Comparison of ENCODE assay signal across 18 cellular contexts in the genomic region with DNA sequence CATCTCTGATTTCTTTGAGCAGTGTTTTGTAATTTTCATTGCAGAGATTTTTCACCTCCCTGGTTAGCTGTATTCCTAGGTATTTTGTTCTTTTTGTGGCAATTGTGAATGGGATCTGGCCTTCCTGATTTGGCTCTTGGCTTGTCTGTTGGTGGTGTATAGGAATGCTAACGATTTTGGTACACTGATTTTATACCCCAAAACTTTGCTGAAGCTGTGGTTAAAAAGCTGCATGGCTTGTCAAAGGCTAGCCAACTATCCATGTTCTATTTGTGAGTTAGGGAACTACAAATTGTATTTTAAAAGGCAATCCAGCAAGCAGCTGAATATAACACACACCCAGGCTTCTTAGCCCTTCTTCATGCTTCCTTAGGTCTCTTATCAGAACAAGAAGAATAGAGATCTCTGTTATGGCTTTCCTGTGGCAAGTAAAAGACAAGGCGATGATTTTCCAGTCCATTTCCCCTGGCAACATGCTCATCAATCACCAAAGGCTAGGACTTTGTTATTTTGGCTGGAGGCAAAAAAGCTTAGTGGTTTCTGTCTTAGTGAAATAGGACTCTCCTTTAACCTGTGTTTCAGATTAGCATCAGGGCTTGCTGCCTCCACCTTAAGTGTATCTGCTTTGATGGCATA.
A peak's percentile ranks its signal among the peaks of the same experiment; 100 is the strongest.
DNase-seq lines count a peak whose midpoint lies in the region; ATAC-seq and TF ChIP-seq lines count a peak whose summit lies in the region.
"Had no signal": no experiment of that assay in that cellular context is flagged by ENCODE, and none has a peak within 500 bp of the region (broad histone marks: within the 10 kb centered on the region; RNA-seq: fewer than 3 reads in every experiment).

No MANE protein-coding gene starts in this region.

- no peak overlapping the region for H4K91ac ChIP-seq in IMR-90 (ENCODE audit: insufficient read depth, low read depth, low read length)

- no peak overlapping the region for H3K18ac ChIP-seq in IMR-90 (ENCODE audit: low read depth, low read length)

- H3K4me1 Mint-ChIP-seq in mesothelial cell of epicardium (peaks cover 50% of the 10 kb centered on the region), T-helper 17 cell (peaks cover 15% of the 10 kb centered on the region)
- peaks cover 4 to 17% (median 13%) of the 10 kb centered on the region in 4 donors for H3K4me1 Mint-ChIP-seq in CD4-positive, alpha-beta memory T cell

- CTCF ChIA-PET in IMR-90 (lab: Yijun Ruan, JAX): no interaction called here
- CTCF ChIA-PET in CD4-positive, alpha-beta memory T cell (lab: Charles Lee; ENCODE audit: partially characterized antibody): interaction anchor here (1.5 kb wide), 1 partner anchor 74 kb away, joined by 4 read pairs; no protein-coding TSS in a partner anchor

- peaks cover 19 to 62% of the 10 kb centered on the region in 2 experiments for H3K79me1 ChIP-seq in IMR-90 (ENCODE audit: low read depth in 1 of 2, low read length in 2 of 2)

- peaks cover 6% of the 10 kb centered on the region; the same call in 1 of the 2 replicates for H3K36me3 ChIP-seq in IMR-90 (ENCODE audit: control insufficient read depth, insufficient read depth, low read length)
- H3K36me3 ChIP-seq in CD4-positive, alpha-beta memory T cell (ENCODE audit: insufficient read depth, low read length): no peaks in the 10 kb centered on the region
- H3K36me3 ChIP-seq: gastrocnemius medialis, neutrophil, transverse colon had no signal

- H3K9me3 Mint-ChIP-seq in mesothelial cell of epicardium: peaks cover 9% of the 10 kb centered on the region
- peaks cover 0 to 3% (median 0%) of the 10 kb centered on the region in 8 donors for H3K9me3 Mint-ChIP-seq in CD4-positive, alpha-beta memory T cell

- TF ChIP-seq POLR2A in IMR-90 (IDR thresholded peaks at IDR 0.05; ENCODE audit: low read depth, low read length): no peak

- no peak overlapping the region for H2AFZ ChIP-seq in IMR-90 (replicated peaks; ENCODE audit: low read length, poor library complexity)

- H4K5ac ChIP-seq in IMR-90 (ENCODE audit: low read depth, low read length): peak overlapping the region; percentile 23; the same call in 1 of the 2 replicates

- no peak overlapping the region for H3K4me3 ChIP-seq in IMR-90 (ENCODE audit: insufficient read depth, low read depth, low read length)
- H3K4me3 ChIP-seq in CD4-positive, alpha-beta memory T cell (ENCODE audit: low read length in 2 of 2): no peak overlapping the region
- H3K4me3 ChIP-seq: gastrocnemius medialis, transverse colon had no signal

- H3K9me3 ChIP-seq in IMR-90 (ENCODE audit: control insufficient read depth, insufficient read depth, low read length) (no peaks in the 10 kb centered on the region), T-helper 17 cell (ENCODE audit: control insufficient read depth, low read length, poor library complexity, severe bottlenecking) (no peaks in the 10 kb centered on the region)
- H3K9me3 ChIP-seq in CD4-positive, alpha-beta memory T cell (ENCODE audit: control insufficient read depth in 1 of 2, low read length in 2 of 2): no peaks in the 10 kb centered on the region
- H3K9me3 ChIP-seq: gastrocnemius medialis, neutrophil, transverse colon had no signal

- no peak overlapping the region for H2AK9ac ChIP-seq in IMR-90 (replicated peaks; ENCODE audit: low read depth, low read length, poor library complexity)

- in situ Hi-C loops in Caki2 (cut with HindIII; ENCODE audit: low pct_unique_long_range_greater_than_20kb, low sequenced_read_pairs): no loop called here
- in situ Hi-C loops in IMR-90 (cut with MboI; ENCODE audit: low sequenced_read_pairs): no loop called here

- no peak for ATAC-seq in IMR-90 (ENCODE audit: low read depth)
- no peak for ATAC-seq in T-helper 17 cell
- no peak for ATAC-seq in GM19324 (IDR thresholded peaks at IDR 0.05; ENCODE audit: low FRiP score, unreplicated experiment)
- ATAC-seq: gastrocnemius medialis; left colon; stimulated activated naive CD8-positive, alpha-beta T cell treated with anti-CD3 and anti-CD28 coated beads, Interleukin-15, Interleukin-2, amounts not matched to agents 100 U/mL and 50 U/mL, for 24 hours had no signal

- no peak overlapping the region for H3K4ac ChIP-seq in IMR-90 (ENCODE audit: low read depth, low read length)

- no peak overlapping the region for H4K8ac ChIP-seq in IMR-90 (ENCODE audit: low read depth in 2 of 2, low read length in 2 of 2)

- H3K27ac ChIP-seq in IMR-90 (ENCODE audit: insufficient read depth, low read length): no peak overlapping the region
- H3K27ac ChIP-seq in CD4-positive, alpha-beta memory T cell (ENCODE audit: low read depth, low read length): no peak overlapping the region
- H3K27ac ChIP-seq: gastrocnemius medialis, neutrophil, transverse colon had no signal

- H2BK20ac ChIP-seq in IMR-90 (ENCODE audit: low read depth, low read length): no peak overlapping the region

- TF ChIP-seq RAD21 in IMR-90 (IDR thresholded peaks at IDR 0.05; ENCODE audit: low read length): no peak

- TF ChIP-seq CTCF in IMR-90 (conservative IDR thresholded peaks at IDR 0.05; ENCODE audit: low read depth, low read length) (no peak), mesothelial cell of epicardium (IDR thresholded peaks at IDR 0.05; ENCODE audit: unreplicated experiment) (no peak)

- no CpG with 5 or more reads among the region's 2 CpGs for WGBS in IMR-90 (ENCODE audit: extremely low coverage in 2 of 2, insufficient read length in 1 of 2), 2 experiments

- 0 out of 2 replicates have a peak overlapping the region, but pooled peaks have one; percentile 2 for H3K23ac ChIP-seq in IMR-90 (ENCODE audit: low read depth, low read length)

- H3K4me3 Mint-ChIP-seq in mesothelial cell of epicardium (no peak overlapping the region), T-helper 17 cell (no peak overlapping the region)
- no peak overlapping the region for H3K4me3 Mint-ChIP-seq in CD4-positive, alpha-beta memory T cell
- H3K4me3 Mint-ChIP-seq: activated naive CD8-positive, alpha-beta T cell had no signal

- no peak overlapping the region for H2BK15ac ChIP-seq in IMR-90 (ENCODE audit: low read depth, low read length)

- BruUV-seq in IMR-90 (replicated peaks; lab: Mats Ljungman, UMichigan): no TSS peak

- H3K27me3 ChIP-seq in IMR-90 (ENCODE audit: control insufficient read depth, insufficient read depth, low read length): no peaks in the 10 kb centered on the region
- H3K27me3 ChIP-seq in CD4-positive, alpha-beta memory T cell (ENCODE audit: insufficient read depth, low read length): no peaks in the 10 kb centered on the region
- H3K27me3 ChIP-seq: gastrocnemius medialis, neutrophil, transverse colon had no signal

- no peak overlapping the region for H3K14ac ChIP-seq in IMR-90 (replicated peaks; ENCODE audit: low read depth, low read length)

- H3K36me3 Mint-ChIP-seq in mesothelial cell of epicardium: peaks cover 27% of the 10 kb centered on the region
- H3K36me3 Mint-ChIP-seq in T-helper 17 cell (ENCODE audit: low read depth): peaks cover 9% of the 10 kb centered on the region
- H3K36me3 Mint-ChIP-seq in CD4-positive, alpha-beta memory T cell: peaks cover 12 to 34% of the 10 kb centered on the region in 2 donors

- H2AK5ac ChIP-seq in IMR-90 (ENCODE audit: low read depth, low read length): no peak overlapping the region

- peaks cover 17% of the 10 kb centered on the region for H3K4me1 ChIP-seq in IMR-90 (ENCODE audit: control insufficient read depth, insufficient read depth, low read length)
- no peaks in the 10 kb centered on the region for H3K4me1 ChIP-seq in CD4-positive, alpha-beta memory T cell (ENCODE audit: insufficient read depth, low read length)
- H3K4me1 ChIP-seq: gastrocnemius medialis had no signal

- DNase-seq in Caki2 (ENCODE audit: low read depth) (peak; percentile 76), IMR-90 (no peak), astrocyte of the hippocampus (ENCODE audit: low read depth, low spot score) (peak; percentile 76), mesothelial cell of epicardium (ENCODE audit: low spot score in 2 of 2, unreplicated experiment in 2 of 2) (no peak), T-helper 17 cell (no peak), HPDE6-E6E7 (ENCODE audit: extremely low spot score) (no peak)
- DNase-seq in CD4-positive, alpha-beta memory T cell: no peak
- DNase-seq: activated CD4-positive, alpha-beta T cell treated with anti-CD3 and anti-CD28 coated beads, Interleukin-2, amount 50 U/mL, for 1 hour; dermis blood vessel endothelial cell; gastrocnemius medialis; left colon; NCI-H2171; RPMI8226; stimulated activated naive CD8-positive, alpha-beta T cell treated with anti-CD3 and anti-CD28 coated beads, Interleukin-15, Interleukin-2, amounts not matched to agents 100 U/mL and 50 U/mL, for 24 hours; transverse colon had no signal

- H3K27me3 Mint-ChIP-seq in mesothelial cell of epicardium (ENCODE audit: low read depth): no peaks in the 10 kb centered on the region
- H3K27me3 Mint-ChIP-seq in T-helper 17 cell: no peaks in the 10 kb centered on the region
- H3K27me3 Mint-ChIP-seq in CD4-positive, alpha-beta memory T cell: no peaks in the 10 kb centered on the region
- H3K27me3 Mint-ChIP-seq: activated naive CD8-positive, alpha-beta T cell had no signal

- dilution Hi-C loops in IMR-90 (cut with HindIII; ENCODE audit: low sequenced_read_pairs, unreplicated experiment): no loop called here

- H3K27ac Mint-ChIP-seq in mesothelial cell of epicardium: peak overlapping the region; percentile 24
- no peak overlapping the region for H3K27ac Mint-ChIP-seq in T-helper 17 cell
- no peak overlapping the region for H3K27ac Mint-ChIP-seq in CD4-positive, alpha-beta memory T cell
- H3K27ac Mint-ChIP-seq: activated naive CD8-positive, alpha-beta T cell had no signal

- no peak overlapping the region for H3K56ac ChIP-seq in IMR-90 (ENCODE audit: extremely low read depth, insufficient read depth, low read length)

- peaks cover 12% of the 10 kb centered on the region for H3K9me1 ChIP-seq in IMR-90 (ENCODE audit: insufficient read depth, low read length)

- H2BK120ac ChIP-seq in IMR-90 (ENCODE audit: low read depth, low read length): no peak overlapping the region

- H3K9ac ChIP-seq in IMR-90 (ENCODE audit: low read depth, low read length): no peak overlapping the region

- peaks cover 5% of the 10 kb centered on the region; the same call in 1 of the 2 replicates for H4K20me1 ChIP-seq in IMR-90 (ENCODE audit: insufficient read depth, low read length)

- intact Hi-C loops in IMR-90 (cut with micrococcal nuclease): no loop called here
- intact Hi-C loops in CD4-positive, alpha-beta memory T cell (cut with micrococcal nuclease): no loop called here

- H2BK5ac ChIP-seq in IMR-90 (ENCODE audit: low read depth, low read length, poor library complexity, severe bottlenecking): no peak overlapping the region

- no peak overlapping the region for H3K4me2 ChIP-seq in IMR-90 (ENCODE audit: low read depth, low read length)

- POLR2A ChIA-PET in IMR-90 (lab: Charles Lee; ENCODE audit: unreplicated experiment): no interaction called here
- POLR2A ChIA-PET in CD4-positive, alpha-beta memory T cell (lab: Charles Lee; ENCODE audit: partially characterized antibody): no interaction called here

TF ChIP-seq in IMR-90, 13 proteins besides CTCF, POLR2A, EP300 and RAD21 (continues in another document):
- TF ChIP-seq SMC3 (IDR thresholded peaks at IDR 0.05; ENCODE audit: low read depth, low read length): no peak
- no peak for TF ChIP-seq BHLHE40 (IDR thresholded peaks at IDR 0.05; ENCODE audit: low read depth, low read length)
- no peak for TF ChIP-seq NFE2L2 (IDR thresholded peaks at IDR 0.05; ENCODE audit: low read depth, low read length)
- no peak for TF ChIP-seq MAZ (IDR thresholded peaks at IDR 0.05; ENCODE audit: borderline replicate concordance, low read depth, low read length)
- TF ChIP-seq FOS (IDR thresholded peaks at IDR 0.05; ENCODE audit: low read depth, low read length): no peak

Comparison
In these comparisons a context has a peak if more than half of its experiments do, and no peak if none do; other contexts are left out.
1. DNase-seq: peak in Caki2 (single experiment) and astrocyte of the hippocampus (single experiment); none in IMR-90 (single experiment), mesothelial cell of epicardium (0 of 2), T-helper 17 cell (0 of 3), CD4-positive, alpha-beta memory T cell (0 of 5) and HPDE6-E6E7 (single experiment).